Comparison of ENCODE assay signal across 7 cellular contexts in the genomic region with DNA sequence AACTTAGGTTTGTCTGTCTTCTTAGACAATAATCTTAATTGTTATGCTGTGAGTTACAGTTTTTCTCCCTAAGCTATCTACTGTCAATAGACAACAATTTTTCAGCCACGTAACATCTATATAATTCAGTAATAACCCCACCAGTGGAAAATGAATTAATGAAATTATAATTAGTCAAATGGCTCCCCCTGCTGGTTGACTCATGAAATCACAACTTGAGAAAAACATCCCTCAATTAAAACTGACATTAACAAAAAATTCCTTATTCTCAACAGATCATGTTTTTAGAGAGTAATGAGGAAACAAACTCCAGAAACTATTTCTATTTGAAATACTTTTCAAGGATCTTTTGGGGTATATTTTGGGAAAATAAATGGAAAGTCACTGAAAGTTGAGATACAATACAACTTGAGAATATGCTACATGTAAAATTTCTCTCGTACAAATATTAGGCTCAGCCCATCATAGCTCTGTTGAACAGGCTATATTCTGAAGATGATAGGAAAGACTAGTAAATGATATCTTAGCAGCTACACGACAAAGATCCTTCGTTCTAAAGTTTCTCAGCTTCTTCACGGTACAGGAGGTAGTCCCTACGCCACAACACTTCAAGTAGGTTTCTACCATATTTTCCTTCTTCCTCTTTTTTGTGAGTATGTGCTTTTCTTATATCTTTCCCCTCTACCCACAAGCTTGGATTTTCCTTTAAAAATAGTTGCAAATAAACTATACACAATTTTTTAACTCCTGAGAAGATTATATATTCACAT. TPM values are rescaled to one million over a fixed set of nuclear protein-coding genes. Genes with fewer than 3 reads are reported as not detected.
DNase-seq lines count a peak whose midpoint lies in the region; ATAC-seq, FAIRE-seq and TF ChIP-seq lines count a peak whose summit lies in the region.

No MANE protein-coding gene starts in this region.

- peak overlapping the region; percentile 36 for H3K4me3 ChIP-seq in OCI-LY3 (ENCODE audit: low read length)
- H3K4me3 ChIP-seq in coronary artery = no peak overlapping the region

- H3K27me3 Mint-ChIP-seq in naive B cell = no peaks in the 10 kb centered on the region

- peak overlapping the region in 5 of 6 donors; percentile 16 to 90 (median 51) for H3K27ac Mint-ChIP-seq in naive B cell

- peaks cover 11% of the 10 kb centered on the region for H3K79me2 ChIP-seq in OCI-LY3 (ENCODE audit: low read length)

- peaks cover 17% of the 10 kb centered on the region for H3K36me3 ChIP-seq in OCI-LY3 (replicated peaks; ENCODE audit: low read depth, low read length)

- no peak overlapping the region for H2AFZ ChIP-seq in OCI-LY3 (ENCODE audit: low read depth, low read length)

- TF ChIP-seq CTCF in D721Med (IDR thresholded peaks at IDR 0.05; ENCODE audit: insufficient read depth, missing control alignments) (peak; percentile 66), OCI-LY3 (IDR thresholded peaks at IDR 0.05; ENCODE audit: low read depth, low read length) (peak; percentile 91), coronary artery (IDR thresholded peaks at IDR 0.05) (peak; percentile 55)

- H3K36me3 Mint-ChIP-seq in naive B cell = peaks cover 0 to 5% of the 10 kb centered on the region in 2 donors

- H3K27me3 ChIP-seq in OCI-LY3 (ENCODE audit: low read depth, low read length) = no peaks in the 10 kb centered on the region

- H3K4me1 Mint-ChIP-seq in naive B cell = peaks cover 0 to 24% (median 8%) of the 10 kb centered on the region in 3 donors

- no peak overlapping the region for H3K4me3 Mint-ChIP-seq in naive B cell

- H3K4me2 ChIP-seq in OCI-LY3 (ENCODE audit: low read length) = peak overlapping the region; percentile 63

- H3K9ac ChIP-seq in OCI-LY3 (ENCODE audit: low read length) = peak overlapping the region; percentile 29; the same call in 1 of the 2 replicates

- peak; percentile 84 for FAIRE-seq in D721Med (lab: Jason Lieb, UNC)

- peak; percentile 51 to 56 for ATAC-seq in naive B cell (ENCODE audit: low read depth in 2 of 2)
- no peak for ATAC-seq in HG02571 (IDR thresholded peaks at IDR 0.05; ENCODE audit: unreplicated experiment)

- no peak for DNase-seq in D721Med (ENCODE audit: insufficient read length, low spot score)
- peak; percentile 11 for DNase-seq in HCEC 1CT
- no peak for DNase-seq in coronary artery (ENCODE audit: low spot score)
- peak; percentile 41 for DNase-seq in naive B cell
- no peak for DNase-seq in ecto neural progenitor cell (ENCODE audit: low spot score)

- H4K20me1 ChIP-seq in OCI-LY3 (ENCODE audit: insufficient read depth, low read length) = peaks cover 28% of the 10 kb centered on the region

- H3K4me1 ChIP-seq in OCI-LY3 (ENCODE audit: low read length) = peaks cover 39% of the 10 kb centered on the region

- H3K9me3 ChIP-seq in OCI-LY3 (ENCODE audit: insufficient read depth, low read length) = no peaks in the 10 kb centered on the region

- no peaks in the 10 kb centered on the region for H3K9me3 Mint-ChIP-seq in naive B cell

- H3K27ac ChIP-seq in OCI-LY3 (ENCODE audit: low read length) = peak overlapping the region; percentile 63
- no peak overlapping the region for H3K27ac ChIP-seq in coronary artery

RNA-seq across cellular contexts. Expression of gene PPP1R2, which starts 20.7 kb away (rescaled TPM):
- 100 to 1,000 TPM; 171 to 265 (median 214) TPM for polyA plus RNA-seq in naive B cell (ENCODE audit: low read depth in 6 of 6)

Comparison
In these comparisons a context has a peak if more than half of its experiments do, and no peak if none do; other contexts are left out.
1. DNase-seq: peak in HCEC 1CT (single experiment) and naive B cell (single experiment); none in D721Med (single experiment), coronary artery (single experiment) and ecto neural progenitor cell (single experiment).
2. Peak in every context shown above with its lines, with median percentiles within 50 percentile points of each other: CTCF ChIP-seq.